Comparison of ENCODE assay signal across 8 cellular contexts in the genomic region with DNA sequence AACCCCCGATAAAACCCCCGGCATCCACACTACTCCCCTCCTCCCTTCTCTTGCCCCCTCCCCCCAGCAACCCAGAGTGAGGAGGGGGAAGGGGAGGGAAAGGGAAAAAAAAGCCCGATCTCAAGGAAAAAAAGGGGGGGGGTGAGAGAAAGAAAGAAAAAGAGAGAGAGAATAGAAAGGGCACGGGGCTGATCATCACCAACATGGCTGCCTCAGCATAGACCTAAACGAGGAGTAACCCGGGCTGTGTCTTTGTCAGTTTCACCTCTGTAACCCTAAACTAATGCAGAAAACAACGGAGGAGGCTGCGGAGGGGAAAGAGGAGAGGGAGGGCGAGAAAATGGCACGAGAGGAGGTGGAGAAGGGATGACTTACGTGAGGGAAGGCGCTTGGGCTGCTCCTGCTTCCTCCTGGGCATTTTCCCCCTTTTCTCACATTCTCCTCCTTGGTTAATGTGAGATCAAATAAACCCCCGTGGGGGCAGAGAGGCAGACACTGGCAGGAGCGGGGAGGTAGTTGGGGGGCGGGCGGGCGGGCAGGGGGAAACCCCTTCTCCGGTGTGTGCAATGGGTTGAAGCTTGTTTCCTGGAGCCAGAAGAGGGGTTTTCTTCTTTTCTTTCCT. TPM values are rescaled to one million over a fixed set of nuclear protein-coding genes. Genes with fewer than 3 reads are reported as not detected.
DNase-seq lines count a peak whose midpoint lies in the region; ATAC-seq and TF ChIP-seq lines count a peak whose summit lies in the region.

No MANE protein-coding gene starts in this region.

- peak overlapping the region; percentile 86 to 99 (median 92) for H3K4me3 Mint-ChIP-seq in IgD-negative memory B cell

- H3K27me3 Mint-ChIP-seq in IgD-negative memory B cell, result no peaks in the 10 kb centered on the region

- H3K36me3 Mint-ChIP-seq in IgD-negative memory B cell, result peaks cover 2% of the 10 kb centered on the region

- DNase-seq in DMS 273 (lab: John Stamatoyannopoulos, UW; ENCODE audit: unreplicated experiment), result peak; percentile 56
- no peak for DNase-seq in DMS 273 treated with DMSO at 0.1 percent for 48 hours (lab: John Stamatoyannopoulos, UW)
- DNase-seq in choroid plexus epithelial cell (ENCODE audit: low read depth), result peak; percentile 52
- DNase-seq in lower leg skin (ENCODE audit: low spot score in 2 of 2), result peak in 1 of 2 donors; percentile 21
- peak; percentile 1 for DNase-seq in stimulated activated CD8-positive, alpha-beta memory T cell treated with anti-CD3 and anti-CD28 coated beads, Interleukin-12 subunit alpha, Interleukin-12 subunit beta, amount 100 ng/mL, for 24 hours (ENCODE audit: extremely low read depth)
- no peak for DNase-seq in NCI-H1436 treated with DMSO at 0.1 percent for 48 hours (lab: John Stamatoyannopoulos, UW)

- 0 to 1% methylated on average over 18 of the region's 18 CpGs for WGBS in lower leg skin, 2 donors

- intact Hi-C loops in lower leg skin (cut with DNase I; ENCODE audit: low total_unique reads), result loop anchor here (5.0 kb wide), 1 partner anchor 321 kb away; a partner anchor contains a TSS

- peak overlapping the region; percentile 77 to 97 (median 94) for H3K27ac Mint-ChIP-seq in IgD-negative memory B cell

- H3K4me3 ChIP-seq in choroid plexus epithelial cell (ENCODE audit: low read depth, low read length) (peak overlapping the region; percentile 89), lower leg skin (ENCODE audit: low read depth, poor library complexity, severe bottlenecking) (peak overlapping the region; percentile 71)

- peak; percentile 36 to 40 for ATAC-seq in activated CD4-positive, CD25-positive, alpha-beta regulatory T cell treated with anti-CD3 and anti-CD28 coated beads, Interleukin-2, amount 50 U/mL, for 24 hours

- no peak for TF ChIP-seq POLR2A in lower leg skin (IDR thresholded peaks at IDR 0.05)

- H3K9me3 Mint-ChIP-seq in IgD-negative memory B cell, result peaks cover 0 to 3% (median 0%) of the 10 kb centered on the region in 3 donors

- H3K4me1 Mint-ChIP-seq in IgD-negative memory B cell, result peaks cover 26 to 28% (median 27%) of the 10 kb centered on the region in 3 donors

- TF ChIP-seq CTCF in choroid plexus epithelial cell (conservative IDR thresholded peaks at IDR 0.05; ENCODE audit: low read depth, low read length) (no peak), lower leg skin (IDR thresholded peaks at IDR 0.05) (no peak)

RNA-seq across cellular contexts. Expression of a gene that starts 0.5 kb away (rescaled TPM):
- 6.5 TPM for polyA plus RNA-seq in IgD-negative memory B cell
- total RNA-seq in lower leg skin, result 10 to 100 TPM in 1 of 4 donors, 1 to 10 TPM in 3; 2.6 to 17.9 (median 3.7) TPM

Comparison
In these comparisons a context has a peak if more than half of its experiments do, and no peak if none do; other contexts are left out.
1. DNase-seq: peak in DMS 273 (single experiment), choroid plexus epithelial cell (single experiment) and stimulated activated CD8-positive, alpha-beta memory T cell treated with anti-CD3 and anti-CD28 coated beads, Interleukin-12 subunit alpha, Interleukin-12 subunit beta, amount 100 ng/mL, for 24 hours (single experiment); none in DMS 273 treated with DMSO at 0.1 percent for 48 hours (single experiment) and NCI-H1436 treated with DMSO at 0.1 percent for 48 hours (single experiment).